Comparison of ENCODE assay signal across 10 cellular contexts in the genomic region with DNA sequence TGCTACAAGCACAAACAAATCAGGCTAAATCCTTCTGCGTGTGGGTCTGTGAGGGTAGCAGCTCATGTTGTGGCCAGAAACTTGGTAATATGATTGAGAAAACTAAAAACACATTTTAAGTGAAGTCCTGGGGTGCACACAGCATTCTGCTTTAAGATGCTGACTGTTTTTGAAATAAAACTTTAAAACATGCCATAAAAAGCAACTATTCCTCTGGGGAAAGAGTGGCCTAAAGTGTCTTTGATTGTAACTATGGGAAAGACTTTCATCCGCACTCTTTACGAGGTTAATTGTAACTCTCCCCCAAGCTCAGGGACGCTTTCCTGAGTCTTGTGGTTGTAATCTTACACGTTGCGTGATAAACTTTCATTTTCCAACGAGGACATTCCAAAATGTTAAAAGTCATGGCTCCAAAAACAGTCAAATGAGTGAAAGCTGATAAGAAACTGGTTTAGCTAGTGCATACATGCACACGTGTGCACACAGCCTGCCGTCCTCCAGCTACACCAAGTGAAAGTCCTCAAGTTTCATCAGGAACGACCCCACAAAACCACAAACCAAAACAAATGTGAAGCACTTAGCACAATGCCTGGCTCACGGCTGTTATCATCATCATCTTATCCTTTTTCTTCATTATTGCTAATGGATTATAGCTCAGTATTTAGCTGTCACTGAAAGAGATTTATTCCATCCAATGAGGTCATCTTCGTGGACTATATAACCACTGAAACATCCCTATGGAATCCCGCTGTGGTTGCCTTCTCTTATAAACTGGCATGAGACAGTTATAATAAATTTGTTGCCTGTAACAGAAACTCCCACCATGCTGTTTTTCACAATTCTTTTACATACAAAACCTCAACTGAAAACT. TPM values are rescaled to one million over a fixed set of nuclear protein-coding genes. Genes with fewer than 3 reads are reported as not detected.
DNase-seq lines count a peak whose midpoint lies in the region; ATAC-seq, FAIRE-seq and TF ChIP-seq lines count a peak whose summit lies in the region.
"Had no signal": no experiment of that assay in that cellular context is flagged by ENCODE, and none has a peak within 500 bp of the region (broad histone marks: within the 10 kb centered on the region; RNA-seq: fewer than 3 reads in every experiment).

No MANE protein-coding gene starts in this region.

- no peak for TF ChIP-seq POLR2A in H54 (IDR thresholded peaks at IDR 0.05; ENCODE audit: low read depth, low read length)
- no peak for TF ChIP-seq POLR2A in suprapubic skin (IDR thresholded peaks at IDR 0.05)

- H3K36me3 Mint-ChIP-seq in activated T-helper 1 cell treated with anti-CD3 and anti-CD28 coated beads, Interleukin-12 subunit alpha, Interleukin-12 subunit beta, Interleukin-2, Interleukin-4 antibody, amounts not matched to agents 30 ng/mL and 10 ng/mL and 1 ng/mL, durations not matched to agents 14 hours and 24 hours and 36 hours (ENCODE audit: low read depth): no peaks in the 10 kb centered on the region
- no peaks in the 10 kb centered on the region for H3K36me3 Mint-ChIP-seq in neural progenitor cell

- intact Hi-C loops in activated T-helper 1 cell treated with anti-CD3 and anti-CD28 coated beads, Interleukin-12 subunit alpha, Interleukin-12 subunit beta, Interleukin-2, Interleukin-4 antibody, amounts not matched to agents 30 ng/mL and 10 ng/mL and 1 ng/mL, durations not matched to agents 14 hours and 24 hours and 36 hours (cut with micrococcal nuclease): no loop called here
- intact Hi-C loops in psoas muscle (cut with DNase I): no loop called here

- H3K4me3 ChIP-seq in RWPE2 (ENCODE audit: severe bottlenecking): no peak overlapping the region
- H3K4me3 ChIP-seq in fibroblast of mammary gland (ENCODE audit: control insufficient read depth, low read depth, low read length): no peak overlapping the region
- H3K4me3 ChIP-seq in suprapubic skin: peak overlapping the region; percentile 12
- no peak overlapping the region for H3K4me3 ChIP-seq in psoas muscle
- H3K4me3 ChIP-seq in neural progenitor cell: no peak overlapping the region
- H3K4me3 ChIP-seq: GM12878 had no signal

- H3K4me3 Mint-ChIP-seq in activated T-helper 1 cell treated with anti-CD3 and anti-CD28 coated beads, Interleukin-12 subunit alpha, Interleukin-12 subunit beta, Interleukin-2, Interleukin-4 antibody, amounts not matched to agents 30 ng/mL and 10 ng/mL and 1 ng/mL, durations not matched to agents 14 hours and 24 hours and 36 hours: no peak overlapping the region
- H3K4me3 Mint-ChIP-seq in neural progenitor cell: no peak overlapping the region

- H3K9me3 Mint-ChIP-seq in activated T-helper 1 cell treated with anti-CD3 and anti-CD28 coated beads, Interleukin-12 subunit alpha, Interleukin-12 subunit beta, Interleukin-2, Interleukin-4 antibody, amounts not matched to agents 30 ng/mL and 10 ng/mL and 1 ng/mL, durations not matched to agents 14 hours and 24 hours and 36 hours: no peaks in the 10 kb centered on the region
- no peaks in the 10 kb centered on the region for H3K9me3 Mint-ChIP-seq in neural progenitor cell

- ATAC-seq in RWPE2 (ENCODE audit: low read depth) (peak; percentile 81), psoas muscle (no peak)
- ATAC-seq: GM12878 had no signal

- no peak for TF ChIP-seq CTCF in RWPE2 (IDR thresholded peaks at IDR 0.05; ENCODE audit: poor library complexity, severe bottlenecking)
- no peak for TF ChIP-seq CTCF in fibroblast of mammary gland (conservative IDR thresholded peaks at IDR 0.05; ENCODE audit: control insufficient read depth, insufficient read depth, low read depth, low read length)
- TF ChIP-seq CTCF in suprapubic skin (IDR thresholded peaks at IDR 0.05): no peak
- no peak for TF ChIP-seq CTCF in psoas muscle (IDR thresholded peaks at IDR 0.05)
- TF ChIP-seq CTCF in neural progenitor cell (IDR thresholded peaks at IDR 0.05): no peak

- TF ChIP-seq EP300 in suprapubic skin (IDR thresholded peaks at IDR 0.05): no peak

- H3K27me3 ChIP-seq in RWPE2 (ENCODE audit: insufficient read depth, poor library complexity, severe bottlenecking) (no peaks in the 10 kb centered on the region), suprapubic skin (no peaks in the 10 kb centered on the region), psoas muscle (ENCODE audit: insufficient read depth in 3 of 3, low read length in 2 of 3) (no peaks in the 10 kb centered on the region), neural progenitor cell (no peaks in the 10 kb centered on the region)

- H3K4me1 ChIP-seq in RWPE2 (ENCODE audit: insufficient read depth, poor library complexity, severe bottlenecking) (no peaks in the 10 kb centered on the region), suprapubic skin (peaks cover 15% of the 10 kb centered on the region), psoas muscle (no peaks in the 10 kb centered on the region), neural progenitor cell (peaks cover 19% of the 10 kb centered on the region)

- FAIRE-seq in H54 (lab: Jason Lieb, UNC): peak; percentile 99
- FAIRE-seq: GM12878 had no signal

- H4K20me1 ChIP-seq in neural progenitor cell (ENCODE audit: low read depth): no peaks in the 10 kb centered on the region

- no peaks in the 10 kb centered on the region for H3K4me1 Mint-ChIP-seq in activated T-helper 1 cell treated with anti-CD3 and anti-CD28 coated beads, Interleukin-12 subunit alpha, Interleukin-12 subunit beta, Interleukin-2, Interleukin-4 antibody, amounts not matched to agents 30 ng/mL and 10 ng/mL and 1 ng/mL, durations not matched to agents 14 hours and 24 hours and 36 hours (ENCODE audit: low read depth)
- H3K4me1 Mint-ChIP-seq in neural progenitor cell: peaks cover 14% of the 10 kb centered on the region

- H3K9ac ChIP-seq in neural progenitor cell: no peak overlapping the region

- no peaks in the 10 kb centered on the region for H3K36me3 ChIP-seq in RWPE2 (ENCODE audit: low read depth)
- no peaks in the 10 kb centered on the region for H3K36me3 ChIP-seq in suprapubic skin
- no peaks in the 10 kb centered on the region for H3K36me3 ChIP-seq in psoas muscle (ENCODE audit: insufficient read depth in 1 of 2, low read depth in 1 of 2)
- H3K36me3 ChIP-seq in neural progenitor cell: no peaks in the 10 kb centered on the region

- H3K27ac Mint-ChIP-seq in activated T-helper 1 cell treated with anti-CD3 and anti-CD28 coated beads, Interleukin-12 subunit alpha, Interleukin-12 subunit beta, Interleukin-2, Interleukin-4 antibody, amounts not matched to agents 30 ng/mL and 10 ng/mL and 1 ng/mL, durations not matched to agents 14 hours and 24 hours and 36 hours: no peak overlapping the region
- no peak overlapping the region for H3K27ac Mint-ChIP-seq in neural progenitor cell

- no peak overlapping the region for H2AFZ ChIP-seq in neural progenitor cell (replicated peaks)

- H3K9me3 ChIP-seq in RWPE2 (ENCODE audit: severe bottlenecking) (no peaks in the 10 kb centered on the region), suprapubic skin (no peaks in the 10 kb centered on the region), psoas muscle (no peaks in the 10 kb centered on the region), neural progenitor cell (ENCODE audit: low read depth) (no peaks in the 10 kb centered on the region)

- H3F3A ChIP-seq in neural progenitor cell (ENCODE audit: low read depth): no peaks in the 10 kb centered on the region

- H3K79me2 ChIP-seq in neural progenitor cell (ENCODE audit: low read depth): no peaks in the 10 kb centered on the region

- 36% methylated on average over 13 of the region's 13 CpGs for WGBS in suprapubic skin
- 44 to 60% (median 48%) methylated on average over 13 of the region's 13 CpGs for WGBS in psoas muscle, 3 donors

- DNase-seq in H54 (ENCODE audit: insufficient read length, low spot score) (peak; percentile 44), RWPE2 (ENCODE audit: low spot score) (no peak), fibroblast of mammary gland (ENCODE audit: low read depth) (peak; percentile 83), suprapubic skin (ENCODE audit: low spot score in 2 of 2) (no peak), psoas muscle (no peak), NCI-H1092 treated with DMSO at 0.1 percent for 48 hours (lab: John Stamatoyannopoulos, UW) (no peak), neural progenitor cell (ENCODE audit: low spot score) (no peak)
- no peak for DNase-seq in activated T-helper 1 cell treated with anti-CD3 and anti-CD28 coated beads, Interleukin-12 subunit alpha, Interleukin-12 subunit beta, Interleukin-2, Interleukin-4 antibody, amounts not matched to agents 30 ng/mL and 10 ng/mL and 1 ng/mL, durations not matched to agents 14 hours and 24 hours and 36 hours (ENCODE audit: low spot score)
- DNase-seq: GOT3 had no signal

- H3K27ac ChIP-seq in RWPE2 (ENCODE audit: poor library complexity, severe bottlenecking) (no peak overlapping the region), suprapubic skin (no peak overlapping the region), psoas muscle (no peak overlapping the region), neural progenitor cell (no peak overlapping the region)

- no peak overlapping the region for H3K4me2 ChIP-seq in neural progenitor cell

- peaks cover 7% of the 10 kb centered on the region for H3K27me3 Mint-ChIP-seq in activated T-helper 1 cell treated with anti-CD3 and anti-CD28 coated beads, Interleukin-12 subunit alpha, Interleukin-12 subunit beta, Interleukin-2, Interleukin-4 antibody, amounts not matched to agents 30 ng/mL and 10 ng/mL and 1 ng/mL, durations not matched to agents 14 hours and 24 hours and 36 hours (ENCODE audit: insufficient read depth)
- peaks cover 2% of the 10 kb centered on the region for H3K27me3 Mint-ChIP-seq in neural progenitor cell (ENCODE audit: insufficient read depth, low read depth)

RNA-seq across cellular contexts. Expression of a gene that starts 56.4 kb away (rescaled TPM):
- total RNA-seq in suprapubic skin: 1 to 10 TPM in 1 of 4 donors, under 1 TPM in 3; 0.05 to 1.5 (median 0.14) TPM
- not detected in 2 replicates for total RNA-seq in activated T-helper 1 cell treated with anti-CD3 and anti-CD28 coated beads, Interleukin-12 subunit alpha, Interleukin-12 subunit beta, Interleukin-2, Interleukin-4 antibody, amounts not matched to agents 30 ng/mL and 10 ng/mL and 1 ng/mL, durations not matched to agents 14 hours and 24 hours and 36 hours
- 1 to 10 TPM in 1 of 4 donors, under 1 TPM in 1, not detected in 2; 0.08 to 1.9 TPM for total RNA-seq in psoas muscle
- under 1 TPM in 1 of 3 donors, not detected in 2; 0.38 TPM for polyA plus RNA-seq in psoas muscle
- 0.09 and 0.15 TPM in 2 replicates for total RNA-seq in neural progenitor cell (ENCODE audit: low replicate concordance)
- total RNA-seq: GM12878 had no signal

Comparison
In these comparisons a context has a peak if more than half of its experiments do, and no peak if none do; other contexts are left out.
1. DNase-seq: peak in H54 (single experiment) and fibroblast of mammary gland (single experiment); none in RWPE2 (single experiment), suprapubic skin (0 of 2), activated T-helper 1 cell treated with anti-CD3 and anti-CD28 coated beads, Interleukin-12 subunit alpha, Interleukin-12 subunit beta, Interleukin-2, Interleukin-4 antibody, amounts not matched to agents 30 ng/mL and 10 ng/mL and 1 ng/mL, durations not matched to agents 14 hours and 24 hours and 36 hours (single experiment), psoas muscle (0 of 2), NCI-H1092 treated with DMSO at 0.1 percent for 48 hours (single experiment) and neural progenitor cell (single experiment).